ENCODE assay signal across 28 cellular contexts in the genomic region with DNA sequence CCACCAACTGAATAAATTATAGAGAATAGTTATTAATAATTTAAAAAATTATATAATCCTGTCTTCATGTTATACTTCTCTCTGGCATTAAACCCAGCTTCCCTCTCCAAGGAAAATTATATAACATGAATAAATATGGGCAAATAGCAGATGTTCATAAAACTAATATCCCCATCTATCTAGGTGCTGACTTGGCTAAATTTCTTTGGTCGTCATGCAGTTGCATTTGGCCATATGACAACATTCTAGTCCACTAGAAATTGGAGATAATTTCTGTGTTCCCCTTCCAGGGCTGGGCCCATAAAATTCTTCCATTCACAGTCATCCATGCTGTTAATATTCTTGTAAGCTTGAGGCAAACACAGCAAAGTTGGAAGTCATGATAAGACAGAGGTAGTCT.
"Had no signal": no experiment of that assay in that cellular context is flagged by ENCODE, and none has a peak within 500 bp of the region (broad histone marks: within the 10 kb centered on the region; RNA-seq: fewer than 3 reads in every experiment).

No MANE protein-coding gene starts in this region.

- H3K9ac ChIP-seq: neural progenitor cell, parathyroid adenoma had no signal

- H3K4me3 ChIP-seq: neural progenitor cell, ovary, psoas muscle, skin epidermis, smooth muscle cell, spleen, suprapubic skin, testis, tibial artery, transverse colon, upper lobe of right lung, uterus had no signal

- H3K27me3 ChIP-seq: neural progenitor cell, ovary, spleen, suprapubic skin, testis, tibial artery, transverse colon, upper lobe of right lung, uterus had no signal

- H3K36me3 ChIP-seq: neural progenitor cell, ovary, spleen, suprapubic skin, tibial artery, transverse colon, upper lobe of right lung, uterus had no signal

- H3K79me2 ChIP-seq: parathyroid adenoma had no signal

- H3K27ac ChIP-seq: neural progenitor cell, ovary, parathyroid adenoma, psoas muscle, skin epidermis, spleen, suprapubic skin, testis, tibial artery, transverse colon, upper lobe of right lung, uterus had no signal

- H3K9me3 ChIP-seq: ovary, psoas muscle, suprapubic skin, testis, tibial artery, upper lobe of right lung, uterus had no signal

- H3K4me1 ChIP-seq: neural progenitor cell, parathyroid adenoma, psoas muscle, spleen, suprapubic skin, testis, tibial artery, transverse colon, upper lobe of right lung, uterus had no signal

- H2AFZ ChIP-seq: neural progenitor cell, parathyroid adenoma had no signal

- DNase-seq: natural killer cell; occipital lobe; ovary; posterior cingulate gyrus; psoas muscle; right cardiac atrium; spleen; stimulated activated CD4-positive, alpha-beta T cell treated with anti-CD3 and anti-CD28 coated beads, Interleukin-12 subunit alpha, Interleukin-12 subunit beta, amount 100 ng/mL, for 4 hours; stimulated activated CD4-positive, alpha-beta T cell treated with anti-CD3 and anti-CD28 coated beads, Interleukin-1b, Interleukin-23, amount 100 ng/mL, for 48 hours; stimulated activated CD4-positive, alpha-beta T cell treated with anti-CD3 and anti-CD28 coated beads, Interleukin-4, amount 100 ng/mL, for 1 hour; stimulated activated CD4-positive, alpha-beta T cell treated with anti-CD3 and anti-CD28 coated beads, Interleukin-4, amount 100 ng/mL, for 4 hours; stimulated activated CD8-positive, alpha-beta memory T cell treated with anti-CD3 and anti-CD28 coated beads, Interleukin-4, amount 100 ng/mL, for 48 hours; stimulated activated naive CD4-positive, alpha-beta T cell; stimulated activated naive CD8-positive, alpha-beta T cell treated with anti-CD3 and anti-CD28 coated beads, Interleukin-15, amount 100 ng/mL, for 72 hours; stimulated activated naive CD8-positive, alpha-beta T cell treated with anti-CD3 and anti-CD28 coated beads, Interleukin-15, Interleukin-2, amounts not matched to agents 100 U/mL and 50 U/mL, for 24 hours; substantia nigra; testis; tibial artery; transverse colon; upper lobe of right lung; uterus had no signal

- ATAC-seq: natural killer cell; psoas muscle; right cardiac atrium; sciatic nerve; stimulated activated memory B cell treated with anti-CD40 and anti-IgM and Interleukin-4, amounts not matched to agents 10 μg/mL and 1 μg/mL and 100 μg/mL, for 72 hours; stimulated activated naive CD8-positive, alpha-beta T cell treated with anti-CD3 and anti-CD28 coated beads, Interleukin-15, amount 100 ng/mL, for 72 hours; stimulated activated naive CD8-positive, alpha-beta T cell treated with anti-CD3 and anti-CD28 coated beads, Interleukin-15, Interleukin-2, amounts not matched to agents 100 U/mL and 50 U/mL, for 24 hours; upper lobe of right lung had no signal

- H3K4me2 ChIP-seq: neural progenitor cell, smooth muscle cell had no signal
